ENCODE assay signal across 30 cellular contexts in genomic region chr3:141815667-141816066, GRCh38. TPM values are rescaled to one million over a fixed set of nuclear protein-coding genes. Genes with fewer than 3 reads are reported as not detected.
"Had no signal": no experiment of that assay in that cellular context is flagged by ENCODE, and none has a peak within 500 bp of the region (broad histone marks: within the 10 kb centered on the region; RNA-seq: fewer than 3 reads in every experiment).

No MANE protein-coding gene starts in this region.

- ATAC-seq: natural killer cell; psoas muscle; right cardiac atrium; right lobe of liver; stimulated activated effector memory CD8-positive, alpha-beta T cell treated with anti-CD3 and anti-CD28 coated beads, Interleukin-12 subunit alpha, Interleukin-12 subunit beta, amount 100 ng/mL, for 72 hours; stimulated activated naive B cell treated with anti-CD40 and anti-IgM and Interleukin-4, amounts not matched to agents 10 μg/mL and 1 μg/mL and 100 μg/mL, for 72 hours had no signal

- H3K36me3 ChIP-seq: neural progenitor cell, ovary, right lobe of liver, sigmoid colon, spleen, stomach, thoracic aorta, thyroid gland, tibial nerve, upper lobe of left lung, vagina had no signal

- H3K4me3 ChIP-seq: neural progenitor cell, ovary, psoas muscle, right lobe of liver, sigmoid colon, skin epidermis, smooth muscle cell, spleen, stomach, thoracic aorta, thyroid gland, tibial nerve, upper lobe of left lung, vagina had no signal

- H3K9me3 ChIP-seq: ovary, psoas muscle, right lobe of liver, thoracic aorta, thyroid gland, vagina had no signal

- DNase-seq: natural killer cell; occipital lobe; ovary; posterior cingulate gyrus; psoas muscle; right cardiac atrium; right lobe of liver; sigmoid colon; spleen; stimulated activated CD4-positive, alpha-beta T cell treated with anti-CD3 and anti-CD28 coated beads, Interleukin-12 subunit alpha, Interleukin-12 subunit beta, amount 100 ng/mL, for 4 hours; stimulated activated CD4-positive, alpha-beta T cell treated with anti-CD3 and anti-CD28 coated beads, Interleukin-1b, Interleukin-23, amount 100 ng/mL, for 48 hours; stimulated activated CD4-positive, alpha-beta T cell treated with anti-CD3 and anti-CD28 coated beads, Interleukin-2, amount 100 ng/mL, for 48 hours; stimulated activated CD4-positive, alpha-beta T cell treated with anti-CD3 and anti-CD28 coated beads, Interleukin-4, amount 100 ng/mL, for 24 hours; stimulated activated naive B cell treated with anti-CD40 and anti-IgM and Interleukin-4, amounts not matched to agents 10 μg/mL and 1 μg/mL and 100 μg/mL, for 72 hours; stimulated activated naive CD4-positive, alpha-beta T cell treated with Interleukin-2 at 50 U/mL for 16 hours; stomach; thyroid gland; trophoblast cell; upper lobe of left lung had no signal

- H3K27me3 ChIP-seq: neural progenitor cell, ovary, right lobe of liver, sigmoid colon, thyroid gland, upper lobe of left lung, vagina had no signal

- H2AFZ ChIP-seq: neural progenitor cell, parathyroid adenoma had no signal

- H3K27ac ChIP-seq: neural progenitor cell, ovary, parathyroid adenoma, psoas muscle, right lobe of liver, sigmoid colon, skin epidermis, spleen, stomach, thoracic aorta, thyroid gland, tibial nerve, upper lobe of left lung, vagina had no signal

- H3K4me2 ChIP-seq: neural progenitor cell, smooth muscle cell had no signal

- H3K4me1 ChIP-seq: parathyroid adenoma, psoas muscle, right lobe of liver, spleen, stomach, thyroid gland, tibial nerve, upper lobe of left lung had no signal

- H3K9ac ChIP-seq: neural progenitor cell, parathyroid adenoma had no signal

- H3K79me2 ChIP-seq: parathyroid adenoma had no signal

RNA-seq across cellular contexts. Expression of gene GRK7, which starts 52.5 kb away (rescaled TPM):
- total RNA-seq: occipital lobe, osteoblast, right cardiac atrium, sigmoid colon, smooth muscle cell, thoracic aorta, thyroid gland, ureter had no signal
- polyA plus RNA-seq: neural cell, right cardiac atrium, smooth muscle cell had no signal
